Comparison of ENCODE assay signal across 8 cellular contexts in the genomic region with DNA sequence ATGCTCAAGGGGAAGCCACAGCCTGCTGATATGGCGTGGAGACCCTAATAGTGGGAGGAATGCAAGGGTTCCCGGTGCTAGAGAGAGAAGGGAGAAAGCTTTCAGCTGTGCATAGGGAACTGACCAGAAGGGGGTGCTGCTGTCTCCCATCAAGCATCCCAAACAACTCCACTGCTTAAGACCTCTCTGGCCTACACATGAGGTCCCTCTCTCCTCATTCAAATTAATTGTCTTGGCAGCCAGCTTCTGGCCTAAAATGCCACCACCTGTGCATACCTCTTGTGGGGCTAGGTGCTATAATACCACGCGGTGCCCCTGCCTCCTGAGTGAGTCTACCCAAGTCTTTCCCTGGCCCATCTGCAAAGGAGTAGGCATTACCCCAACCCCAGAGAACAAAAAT. TPM values are rescaled to one million over a fixed set of nuclear protein-coding genes. Genes with fewer than 3 reads are reported as not detected.
A peak's percentile ranks its signal among the peaks of the same experiment; 100 is the strongest.
DNase-seq lines count a peak whose midpoint lies in the region; ATAC-seq and TF ChIP-seq lines count a peak whose summit lies in the region.

No MANE protein-coding gene starts in this region.

- peaks cover 10% of the 10 kb centered on the region for H3K27me3 Mint-ChIP-seq in glutamatergic neuron (ENCODE audit: unreplicated experiment)

- H3K27ac Mint-ChIP-seq in activated naive CD4-positive, alpha-beta T cell treated with anti-CD3 and anti-CD28 coated beads, Interleukin-2, amount 50 U/mL, for 72 hours, result no peak overlapping the region
- no peak overlapping the region for H3K27ac Mint-ChIP-seq in glutamatergic neuron (ENCODE audit: unreplicated experiment)

- no peak overlapping the region for H3K4me3 Mint-ChIP-seq in glutamatergic neuron (ENCODE audit: unreplicated experiment)

- H3K4me1 Mint-ChIP-seq in glutamatergic neuron (ENCODE audit: low read depth, unreplicated experiment), result no peaks in the 10 kb centered on the region

- peak; percentile 65 to 75 for ATAC-seq in activated naive CD4-positive, alpha-beta T cell treated with anti-CD3 and anti-CD28 coated beads, Interleukin-2, amount 50 U/mL, for 72 hours
- ATAC-seq in HG03460 (IDR thresholded peaks at IDR 0.05; ENCODE audit: unreplicated experiment), result no peak
- ATAC-seq in GM18511 (IDR thresholded peaks at IDR 0.05; ENCODE audit: unreplicated experiment), result no peak

- no peaks in the 10 kb centered on the region for H3K9me3 Mint-ChIP-seq in activated naive CD4-positive, alpha-beta T cell treated with anti-CD3 and anti-CD28 coated beads, Interleukin-2, amount 50 U/mL, for 72 hours
- peaks cover 5% of the 10 kb centered on the region for H3K9me3 Mint-ChIP-seq in glutamatergic neuron (ENCODE audit: unreplicated experiment)

- DNase-seq in DMS53 treated with DMSO at 0.1 percent for 48 hours (lab: John Stamatoyannopoulos, UW; ENCODE audit: unreplicated experiment), result peak; percentile 37
- peak; percentile 99 for DNase-seq in HuH-7 (ENCODE audit: low spot score)
- peak; percentile 54 for DNase-seq in RPMI8226
- DNase-seq in activated naive CD4-positive, alpha-beta T cell treated with anti-CD3 and anti-CD28 coated beads, Interleukin-2, amount 50 U/mL, for 72 hours (ENCODE audit: low spot score in 2 of 2), result peak in 1 of 2 donors; percentile 60
- DNase-seq in glutamatergic neuron, result peak; percentile 76
- peak; percentile 63 for DNase-seq in putamen (ENCODE audit: low spot score)

- peaks cover 0 to 4% of the 10 kb centered on the region in 2 donors for H3K36me3 Mint-ChIP-seq in activated naive CD4-positive, alpha-beta T cell treated with anti-CD3 and anti-CD28 coated beads, Interleukin-2, amount 50 U/mL, for 72 hours
- H3K36me3 Mint-ChIP-seq in glutamatergic neuron (ENCODE audit: unreplicated experiment), result peaks cover 2% of the 10 kb centered on the region

- peak; percentile 62 for TF ChIP-seq CTCF in glutamatergic neuron (IDR thresholded peaks at IDR 0.05; ENCODE audit: partially characterized antibody, unreplicated experiment)

RNA-seq across cellular contexts. Expression of a gene that starts 14.5 kb away (rescaled TPM):
- 10 to 100 TPM; 44.7 to 45.0 TPM for total RNA-seq in activated naive CD4-positive, alpha-beta T cell treated with anti-CD3 and anti-CD28 coated beads, Interleukin-2, amount 50 U/mL, for 72 hours
- total RNA-seq in glutamatergic neuron (ENCODE audit: unreplicated experiment), result 54.6 TPM

RNA-seq across cellular contexts. Expression of a gene that starts 20.6 kb away (rescaled TPM):
- not detected for total RNA-seq in activated naive CD4-positive, alpha-beta T cell treated with anti-CD3 and anti-CD28 coated beads, Interleukin-2, amount 50 U/mL, for 72 hours
- 0.44 TPM for total RNA-seq in glutamatergic neuron (ENCODE audit: unreplicated experiment)

RNA-seq across cellular contexts. Expression of a gene that starts 28.1 kb away (rescaled TPM):
- under 1 TPM in 1 of 2 donors, not detected in 1; 0.14 TPM for total RNA-seq in activated naive CD4-positive, alpha-beta T cell treated with anti-CD3 and anti-CD28 coated beads, Interleukin-2, amount 50 U/mL, for 72 hours
- 0.22 TPM for total RNA-seq in glutamatergic neuron (ENCODE audit: unreplicated experiment)

RNA-seq across cellular contexts. Expression of a gene that starts 33.4 kb away (rescaled TPM):
- total RNA-seq in activated naive CD4-positive, alpha-beta T cell treated with anti-CD3 and anti-CD28 coated beads, Interleukin-2, amount 50 U/mL, for 72 hours, result 10 to 100 TPM; 34.4 to 48.1 TPM
- total RNA-seq in glutamatergic neuron (ENCODE audit: unreplicated experiment), result 47.1 TPM

RNA-seq across cellular contexts. Expression of a gene that starts 40.7 kb away (rescaled TPM):
- total RNA-seq in activated naive CD4-positive, alpha-beta T cell treated with anti-CD3 and anti-CD28 coated beads, Interleukin-2, amount 50 U/mL, for 72 hours, result under 1 TPM in 1 of 2 donors, not detected in 1; 0.14 TPM
- not detected for total RNA-seq in glutamatergic neuron (ENCODE audit: unreplicated experiment)

Comparison
In these comparisons a context has a peak if more than half of its experiments do, and no peak if none do; other contexts are left out.
1. ATAC-seq: peak in activated naive CD4-positive, alpha-beta T cell treated with anti-CD3 and anti-CD28 coated beads, Interleukin-2, amount 50 U/mL, for 72 hours (2 of 2); none in HG03460 (single experiment) and GM18511 (single experiment).